32 cellular contexts compared by ENCODE assay signal in the genomic region with DNA sequence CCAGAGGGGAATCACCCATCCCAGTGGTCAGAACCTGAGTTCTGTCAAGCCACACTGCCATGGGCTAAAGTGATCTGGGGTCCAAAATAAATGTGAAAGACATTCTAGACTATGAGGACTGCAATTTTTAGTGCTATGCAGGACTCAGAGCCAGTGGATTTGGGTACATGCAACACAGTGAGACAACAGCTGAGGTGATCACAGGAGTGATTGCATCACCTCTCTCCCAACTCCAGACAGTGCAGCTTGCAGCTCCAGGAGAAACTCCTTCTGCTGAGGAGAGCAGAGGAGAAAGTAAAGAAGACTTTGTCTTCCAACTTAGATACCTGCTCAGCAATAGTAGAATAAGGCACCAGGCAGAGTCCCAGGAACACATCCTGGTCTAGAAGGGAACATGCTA.
"Had no signal": no experiment of that assay in that cellular context is flagged by ENCODE, and none has a peak within 500 bp of the region (broad histone marks: within the 10 kb centered on the region; RNA-seq: fewer than 3 reads in every experiment).

No MANE protein-coding gene starts in this region.

- FAIRE-seq: colon, frontal cortex had no signal

- ATAC-seq: activated CD4-positive, CD25-positive, alpha-beta regulatory T cell treated with anti-CD3 and anti-CD28 coated beads, Interleukin-2, amount 50 U/mL, for 24 hours; activated CD8-positive, alpha-beta T cell treated with anti-CD3 and anti-CD28 coated beads for 36 hours; activated T-cell treated with anti-CD3 and anti-CD28 coated beads, Interleukin-2, amount 50 U/mL, for 4 hours; activated T-helper 17 cell treated with anti-CD3 and anti-CD28 coated beads, Interleukin-2, amount 50 U/mL, for 72 hours; body of pancreas; effector memory CD8-positive, alpha-beta T cell; esophagus mucosa; T-helper 17 cell had no signal

- H3K27me3 Mint-ChIP-seq: activated B cell treated with CpG ODN at 0.5 μM for 24 hours; activated CD8-positive, alpha-beta T cell treated with anti-CD3 and anti-CD28 coated beads for 36 hours; activated naive CD8-positive, alpha-beta T cell; activated T-helper 17 cell treated with anti-CD3 and anti-CD28 coated beads, Interleukin-2, amount 50 U/mL, for 72 hours; effector memory CD8-positive, alpha-beta T cell; T-helper 17 cell had no signal

- H3K4me3 ChIP-seq: body of pancreas had no signal

- H3K27ac ChIP-seq: body of pancreas, epithelial cell of prostate, WERI-Rb-1 had no signal

- H3K27me3 ChIP-seq: body of pancreas had no signal

- H3K9me3 ChIP-seq: body of pancreas had no signal

- H3K4me3 Mint-ChIP-seq: activated B cell treated with CpG ODN at 0.5 μM for 24 hours; activated CD8-positive, alpha-beta T cell treated with anti-CD3 and anti-CD28 coated beads for 36 hours; activated naive CD8-positive, alpha-beta T cell; activated T-cell treated with anti-CD3 and anti-CD28 coated beads, Interleukin-2, amount 50 U/mL, for 4 hours; activated T-helper 17 cell treated with anti-CD3 and anti-CD28 coated beads, Interleukin-2, amount 50 U/mL, for 72 hours; effector memory CD8-positive, alpha-beta T cell; T-helper 17 cell; T-helper 2 cell treated with Interferon-gamma antibody and Interleukin-4, amounts not matched to agents 5 μg/mL and 100 μg/mL, for 36 hours had no signal

- H3K4me1 ChIP-seq: body of pancreas had no signal

- H3K27ac Mint-ChIP-seq: activated B cell treated with CpG ODN at 0.5 μM for 24 hours; activated CD8-positive, alpha-beta T cell treated with anti-CD3 and anti-CD28 coated beads for 36 hours; activated naive CD8-positive, alpha-beta T cell; activated T-helper 17 cell treated with anti-CD3 and anti-CD28 coated beads, Interleukin-2, amount 50 U/mL, for 72 hours; effector memory CD8-positive, alpha-beta T cell; T-helper 17 cell; T-helper 2 cell treated with Interferon-gamma antibody and Interleukin-4, amounts not matched to agents 5 μg/mL and 100 μg/mL, for 36 hours had no signal

- DNase-seq: activated B cell treated with CpG ODN at 0.5 μM for 24 hours; activated CD4-positive, alpha-beta T cell treated with anti-CD3 and anti-CD28 coated beads for 48 hours; activated CD4-positive, alpha-beta T cell treated with anti-CD3 and anti-CD28 coated beads, Interleukin-2, amount 50 U/mL, for 1 hour; activated CD4-positive, alpha-beta T cell treated with anti-CD3 and anti-CD28 coated beads, Interleukin-2, amount 50 U/mL, for 48 hours; activated CD8-positive, alpha-beta memory T cell treated with anti-CD3 and anti-CD28 coated beads for 24 hours; activated CD8-positive, alpha-beta T cell treated with anti-CD3 and anti-CD28 coated beads for 36 hours; activated effector memory CD4-positive, alpha-beta T cell treated with Interleukin-2 at 50 U/mL for 16 hours; activated gamma-delta T cell treated with Interleukin-2 at 50 U/mL for 16 hours; activated naive CD4-positive, alpha-beta T cell treated with anti-CD3 and anti-CD28 coated beads, Interleukin-2, amount 50 U/mL, for 16 hours; activated naive CD4-positive, alpha-beta T cell treated with Interleukin-2 at 50 U/mL for 16 hours; activated T-cell treated with anti-CD3 and anti-CD28 coated beads, Interleukin-2, amount 50 U/mL, for 4 hours; amniotic stem cell; anterior cingulate cortex; body of pancreas; caudate nucleus; cortex of kidney; dermis blood vessel endothelial cell; effector CD4-positive, alpha-beta T cell; effector memory CD8-positive, alpha-beta T cell; foreskin fibroblast; T-helper 1 cell; T-helper 17 cell; T1000; WERI-Rb-1 had no signal

- H3K36me3 Mint-ChIP-seq: activated naive CD8-positive, alpha-beta T cell had no signal

- H3K36me3 ChIP-seq: WERI-Rb-1 had no signal

- H3K4me1 Mint-ChIP-seq: activated B cell treated with CpG ODN at 0.5 μM for 24 hours; activated T-helper 17 cell treated with anti-CD3 and anti-CD28 coated beads, Interleukin-2, amount 50 U/mL, for 72 hours; T-helper 17 cell had no signal
